Comparison of ENCODE assay signal across 8 cellular contexts in the genomic region with DNA sequence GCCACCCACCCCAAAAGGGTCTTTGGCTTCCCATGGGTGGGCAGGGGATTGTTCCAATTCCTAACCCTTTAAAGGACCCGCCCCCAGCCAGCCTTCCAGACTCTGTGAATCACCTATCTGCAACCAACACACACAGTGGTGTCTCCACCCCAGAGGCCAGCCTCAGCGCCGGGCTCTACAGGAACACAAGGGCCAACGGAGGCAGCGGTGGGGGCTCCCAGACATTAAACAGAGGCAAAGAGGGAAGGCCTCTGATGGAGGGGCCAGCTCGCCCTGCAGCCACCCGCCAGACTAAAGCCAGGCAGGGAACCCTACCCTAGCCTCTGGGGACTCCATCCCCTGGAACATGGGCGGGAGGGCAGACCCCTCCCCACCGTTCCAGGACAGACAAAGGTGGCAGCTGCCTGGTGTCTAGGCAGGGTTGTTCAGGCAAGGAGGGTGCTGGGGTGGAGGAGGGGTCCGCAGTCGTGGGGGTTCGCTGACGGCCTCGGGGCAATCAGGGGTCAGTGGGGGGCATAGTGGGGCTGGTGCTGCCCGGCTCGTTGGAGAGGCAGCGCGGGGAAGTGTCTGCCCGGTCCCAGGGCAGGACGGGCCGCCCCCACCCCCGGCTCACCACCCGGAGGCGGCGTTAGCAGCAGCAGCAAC. TPM values are rescaled to one million over a fixed set of nuclear protein-coding genes. Genes with fewer than 3 reads are reported as not detected.
DNase-seq lines count a peak whose midpoint lies in the region; ATAC-seq and TF ChIP-seq lines count a peak whose summit lies in the region.

No MANE protein-coding gene starts in this region.

- H3K4me1 Mint-ChIP-seq in endodermal cell: peaks cover 27% of the 10 kb centered on the region

- peak; percentile 72 for DNase-seq in ELF-1 (ENCODE audit: low read depth, low spot score)
- DNase-seq in Peyer's patch: peak in 2 of 3 donors; percentile 42 to 66
- peak; percentile 86 for DNase-seq in endodermal cell
- DNase-seq in vagina (ENCODE audit: extremely low spot score in 2 of 2): peak in 1 of 2 donors; percentile 87
- DNase-seq in NCI-H524 treated with DMSO at 0.1 percent for 48 hours (lab: John Stamatoyannopoulos, UW): no peak

- WGBS in endodermal cell (ENCODE audit: insufficient coverage in 1 of 2, insufficient read length in 1 of 2), 2 experiments: 2 to 7% methylated on average over 2 to 25 of the region's 25 CpGs

- H3K4me3 Mint-ChIP-seq in endodermal cell: peak overlapping the region; percentile 81

- H3K36me3 ChIP-seq in Peyer's patch (peaks cover 0 to 5% (median 0%) of the 10 kb centered on the region in 3 donors), endodermal cell (ENCODE audit: control insufficient read depth, insufficient read depth, low read length) (peaks cover 15% of the 10 kb centered on the region), muscle layer of colon (ENCODE audit: insufficient read depth, low read length) (no peaks in the 10 kb centered on the region), vagina (peaks cover 0 to 16% of the 10 kb centered on the region in 2 donors)

- TF ChIP-seq POLR2A in Peyer's patch (IDR thresholded peaks at IDR 0.05): no peak
- TF ChIP-seq POLR2A in vagina (IDR thresholded peaks at IDR 0.05): no peak

- peaks cover 1% of the 10 kb centered on the region for H3K9me3 Mint-ChIP-seq in endodermal cell

- H3K36me3 Mint-ChIP-seq in endodermal cell (ENCODE audit: low read depth): peaks cover 19% of the 10 kb centered on the region

- H3K4me3 ChIP-seq in Peyer's patch: peak overlapping the region; percentile 75 to 94 (median 86)
- peak overlapping the region; percentile 88 for H3K4me3 ChIP-seq in endodermal cell (ENCODE audit: low read length)
- peak overlapping the region; percentile 66 to 68 for H3K4me3 ChIP-seq in muscle layer of colon (ENCODE audit: low read depth in 1 of 2, low read length in 2 of 2)
- H3K4me3 ChIP-seq in vagina: peak overlapping the region; percentile 61 to 78

- H3K4me1 ChIP-seq in Peyer's patch (peaks cover 0 to 12% (median 7%) of the 10 kb centered on the region in 4 donors), endodermal cell (ENCODE audit: control insufficient read depth, insufficient read depth, low read length) (peaks cover 11% of the 10 kb centered on the region), muscle layer of colon (ENCODE audit: insufficient read depth, low read length) (peaks cover 20% of the 10 kb centered on the region), vagina (peaks cover 59% of the 10 kb centered on the region)

- H3K9me3 ChIP-seq in Peyer's patch: no peaks in the 10 kb centered on the region
- peaks cover 3% of the 10 kb centered on the region for H3K9me3 ChIP-seq in endodermal cell (ENCODE audit: control insufficient read depth, low read length)
- no peaks in the 10 kb centered on the region for H3K9me3 ChIP-seq in muscle layer of colon (ENCODE audit: low read length)
- H3K9me3 ChIP-seq in vagina: no peaks in the 10 kb centered on the region

- H3K27me3 ChIP-seq in Peyer's patch (no peaks in the 10 kb centered on the region), endodermal cell (ENCODE audit: control insufficient read depth, insufficient read depth, low read length, poor library complexity, severe bottlenecking) (no peaks in the 10 kb centered on the region), muscle layer of colon (ENCODE audit: control insufficient read depth in 1 of 2, insufficient read depth in 2 of 2, low read length in 2 of 2) (no peaks in the 10 kb centered on the region), vagina (no peaks in the 10 kb centered on the region)

- intact Hi-C loops in vagina (cut with DNase I): loop anchor here (2.0 kb wide), 1 partner anchor 39 kb away; no protein-coding TSS in a partner anchor

- H3K27me3 Mint-ChIP-seq in endodermal cell (ENCODE audit: insufficient read depth): peaks cover 5% of the 10 kb centered on the region

- TF ChIP-seq CTCF in Peyer's patch (IDR thresholded peaks at IDR 0.05) (no peak), endodermal cell (conservative IDR thresholded peaks at IDR 0.05) (no peak), vagina (IDR thresholded peaks at IDR 0.05) (no peak)

- H3K27ac Mint-ChIP-seq in endodermal cell: peak overlapping the region; percentile 85

- H3K9ac ChIP-seq in endodermal cell (ENCODE audit: extremely low read depth, low read length, poor library complexity, severe bottlenecking) (peak overlapping the region; percentile 57), muscle layer of colon (ENCODE audit: low read length) (peak overlapping the region; percentile 61)

- ATAC-seq in GM21367 (IDR thresholded peaks at IDR 0.05; ENCODE audit: unreplicated experiment): no peak
- no peak for ATAC-seq in HG03442 (IDR thresholded peaks at IDR 0.05; ENCODE audit: unreplicated experiment)

- H3K27ac ChIP-seq in Peyer's patch (peak overlapping the region; percentile 83 to 94 (median 88)), endodermal cell (ENCODE audit: low read depth, low read length) (peak overlapping the region; percentile 32), muscle layer of colon (ENCODE audit: low read depth, low read length) (peak overlapping the region; percentile 89), vagina (peak overlapping the region; percentile 92)

RNA-seq across cellular contexts. Expression of a gene that starts 0.4 kb away (rescaled TPM):
- total RNA-seq in Peyer's patch (100 to 1,000 TPM in 3 of 4 donors, 10 to 100 TPM in 1; 60.2 to 149 (median 110) TPM), endodermal cell (100 to 1,000 TPM; 192 to 193 TPM), vagina (133 TPM)
- 132 TPM for polyA plus RNA-seq in endodermal cell (2013, experiment 1 of 2)
- 117 TPM for polyA plus RNA-seq in endodermal cell (2013, experiment 2 of 2)

RNA-seq across cellular contexts. Expression of a gene that starts 53.1 kb away (rescaled TPM):
- 100 to 1,000 TPM in 1 of 4 donors, 10 to 100 TPM in 3; 14.0 to 131 (median 74.5) TPM for total RNA-seq in Peyer's patch
- total RNA-seq in endodermal cell: 10 to 100 TPM; 12.6 to 19.0 TPM
- polyA plus RNA-seq in endodermal cell (2013, experiment 1 of 2): 26.7 TPM
- polyA plus RNA-seq in endodermal cell (2013, experiment 2 of 2): 25.9 TPM
- total RNA-seq in vagina: 7.4 TPM

RNA-seq across cellular contexts. Expression of a gene that starts 57.0 kb away (rescaled TPM):
- 10 to 100 TPM in 1 of 4 donors, 1 to 10 TPM in 3; 2.6 to 13.2 (median 6.0) TPM for total RNA-seq in Peyer's patch
- 10 to 100 TPM; 11.7 to 16.1 TPM for total RNA-seq in endodermal cell
- polyA plus RNA-seq in endodermal cell (2013, experiment 1 of 2): 11.6 TPM
- polyA plus RNA-seq in endodermal cell (2013, experiment 2 of 2): 15.2 TPM
- total RNA-seq in vagina: 13.8 TPM

Comparison
In these comparisons a context has a peak if more than half of its experiments do, and no peak if none do; other contexts are left out.
1. H3K27ac ChIP-seq: peak in every context shown above with its lines; median percentile 92 in vagina; 89 in muscle layer of colon; 88 in Peyer's patch; 32 in endodermal cell.